Comparison of ENCODE assay signal across 23 cellular contexts in the genomic region with DNA sequence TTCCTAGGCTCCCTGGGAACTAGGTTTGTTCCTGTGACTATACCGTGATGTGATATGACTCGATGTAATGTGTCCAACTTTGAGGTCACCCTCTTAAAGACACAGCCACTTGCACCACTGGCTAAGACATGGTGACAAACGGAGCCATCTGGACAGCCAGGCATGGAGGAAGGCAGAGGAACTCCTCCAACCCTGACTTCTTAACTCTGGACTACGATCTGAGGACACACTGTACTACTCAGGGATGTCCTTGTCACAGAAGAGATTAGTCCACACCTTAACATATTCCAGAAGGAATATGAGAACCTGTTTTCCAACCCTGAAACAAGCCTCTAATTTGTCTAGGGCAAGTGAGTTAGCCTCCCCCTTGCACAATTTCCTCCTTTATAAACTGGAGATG. TPM values are rescaled to one million over a fixed set of nuclear protein-coding genes. Genes with fewer than 3 reads are reported as not detected.
DNase-seq lines count a peak whose midpoint lies in the region; ATAC-seq, FAIRE-seq and TF ChIP-seq lines count a peak whose summit lies in the region.
"Had no signal": no experiment of that assay in that cellular context is flagged by ENCODE, and none has a peak within 500 bp of the region (broad histone marks: within the 10 kb centered on the region; RNA-seq: fewer than 3 reads in every experiment).

No MANE protein-coding gene starts in this region.

- FAIRE-seq in D721Med (lab: Jason Lieb, UNC) = peak; percentile 16
- no peak for FAIRE-seq in H1 (lab: Jason Lieb, UNC)
- FAIRE-seq: GM19239, K562, RCC 7860 had no signal

- H3K9me3 ChIP-seq in Panc1 (ENCODE audit: control insufficient read depth, insufficient read depth, low read depth, low read length) (no peaks in the 10 kb centered on the region), H1 (ENCODE audit: insufficient read depth in 2 of 2, low read depth in 1 of 2, low read length in 1 of 2) (no peaks in the 10 kb centered on the region), psoas muscle (no peaks in the 10 kb centered on the region)
- H3K9me3 ChIP-seq: MG63, SJSA1 had no signal

- CTCF ChIA-PET in Panc1 (lab: Charles Lee) = no interaction called here
- CTCF ChIA-PET in H1 (lab: Charles Lee; ENCODE audit: partially characterized antibody) = interaction anchor here (1.3 kb wide), 1 partner anchor 31 kb away, joined by 3 read pairs; no protein-coding TSS in a partner anchor

- no peak overlapping the region for H4K91ac ChIP-seq in H1 (replicated peaks; ENCODE audit: insufficient read length, low read length)

- H2BK15ac ChIP-seq in H1 (ENCODE audit: low read length) = no peak overlapping the region

- no peaks in the 10 kb centered on the region for H4K20me1 ChIP-seq in H1 (replicated peaks in 1 of 2; ENCODE audit: control insufficient read depth in 1 of 2, insufficient read depth in 2 of 2, low read length in 2 of 2)

- H3K36me3 ChIP-seq in Panc1 (ENCODE audit: control insufficient read depth, insufficient read depth, low read length) (no peaks in the 10 kb centered on the region; the same call in 1 of the 2 replicates), H1 (ENCODE audit: control insufficient read depth in 2 of 4, insufficient read depth in 4 of 4, low read length in 3 of 4) (no peaks in the 10 kb centered on the region), psoas muscle (ENCODE audit: insufficient read depth in 1 of 2, low read depth in 1 of 2) (no peaks in the 10 kb centered on the region)
- H3K36me3 ChIP-seq: SJSA1 had no signal

- no peak for TF ChIP-seq EP300 in H1 (IDR thresholded peaks at IDR 0.05; ENCODE audit: borderline replicate concordance in 1 of 2, low read depth in 2 of 2, low read length in 2 of 2)

- H4K5ac ChIP-seq in H1 (ENCODE audit: insufficient read length, low read depth, low read length) = no peak overlapping the region

- H3K9ac ChIP-seq in H1 (replicated peaks in 1 of 4; ENCODE audit: extremely low read depth in 1 of 4, low read depth in 3 of 4, low read length in 3 of 4) = no peak overlapping the region

- H3K27ac ChIP-seq in Panc1 (ENCODE audit: low read length) (0 out of 2 replicates have a peak overlapping the region, but pooled peaks have one; percentile 51), H1 (ENCODE audit: low read depth, low read length) (no peak overlapping the region), psoas muscle (peak overlapping the region; percentile 23)
- H3K27ac ChIP-seq: SJSA1 had no signal

- ATAC-seq in Panc1 (no peak), psoas muscle (peak in 3 of 4 donors; percentile 62 to 75 (median 72))
- ATAC-seq: K562 had no signal

- POLR2A ChIA-PET in Panc1 (lab: Charles Lee) (no interaction called here), H1 (lab: Charles Lee; ENCODE audit: partially characterized antibody) (interaction anchor here (1.0 to 1.5 kb wide), 3 partner anchors 51 to 318 kb away, joined by 3 read pairs; partner anchors contain the start of gene EIF4E)

- TF ChIP-seq RAD21 in H1 (IDR thresholded peaks at IDR 0.05 in 1 of 2, conservative IDR thresholded peaks at IDR 0.05 in 1 of 2; ENCODE audit: low read depth in 2 of 2, low read length in 2 of 2) = no peak

- H3K4me2 ChIP-seq in H1 (ENCODE audit: insufficient read depth in 1 of 2, low read depth in 2 of 2, low read length in 2 of 2) = 0 out of 4 replicates have a peak overlapping the region, but pooled peaks of 1 of the 2 experiments have one; percentile 12

- H3K4me3 ChIP-seq in Panc1 (ENCODE audit: low read depth in 2 of 2, low read length in 2 of 2) = no peak overlapping the region
- H3K4me3 ChIP-seq in H1 (ENCODE audit: extremely low read depth in 1 of 4, insufficient read depth in 2 of 4, low read depth in 3 of 4, low read length in 4 of 4) = no peak overlapping the region
- H3K4me3 ChIP-seq in psoas muscle = no peak overlapping the region
- H3K4me3 ChIP-seq: K562, MG63, SJSA1 had no signal

- peaks cover 38% of the 10 kb centered on the region for H3K4me1 ChIP-seq in Panc1 (ENCODE audit: control insufficient read depth, insufficient read depth, low read length)
- H3K4me1 ChIP-seq in H1 (replicated peaks in 1 of 4; ENCODE audit: control insufficient read depth in 3 of 4, insufficient read depth in 4 of 4, low read length in 3 of 4) = peaks cover 12 to 24% (median 19%) of the 10 kb centered on the region in 4 experiments
- H3K4me1 ChIP-seq in psoas muscle = no peaks in the 10 kb centered on the region

- DNase-seq in D721Med (ENCODE audit: insufficient read length, low spot score) = no peak
- DNase-seq in Panc1 (ENCODE audit: low read depth, low spot score) = no peak
- no peak for DNase-seq in H1 (ENCODE audit: low read depth in 1 of 2, low spot score in 2 of 2)
- no peak for DNase-seq in psoas muscle
- no peak for DNase-seq in DMS114 treated with DMSO at 0.1 percent for 48 hours (lab: John Stamatoyannopoulos, UW; ENCODE audit: unreplicated experiment)
- DNase-seq in superior temporal gyrus (ENCODE audit: extremely low spot score) = no peak
- DNase-seq in hypothalamus (lab: John Stamatoyannopoulos, UW) = no peak
- no peak for DNase-seq in mesenteric fat pad (ENCODE audit: low spot score)
- DNase-seq: AML-193, C1 segment of cervical spinal cord, EL, H7, HFFc6, MG63, NCI-H1417, NCI-H2029, NCI-H2171, NCI-H345, NCI-H524 treated with DMSO at 0.1 percent for 48 hours had no signal

- H2BK5ac ChIP-seq in H1 (ENCODE audit: low read depth, low read length) = peak overlapping the region; percentile 46; the same call in 1 of the 2 replicates

- peak overlapping the region; percentile 87 for H2AK5ac ChIP-seq in H1 (ENCODE audit: low read depth, low read length)

- intact Hi-C loops in Panc1 (cut with micrococcal nuclease; ENCODE audit: unreplicated experiment) = no loop called here
- intact Hi-C loops in psoas muscle (cut with DNase I) = no loop called here

- H4K8ac ChIP-seq in H1 (ENCODE audit: extremely low read depth, insufficient read depth, low read length) = no peak overlapping the region

- no peak overlapping the region for H2BK120ac ChIP-seq in H1 (replicated peaks; ENCODE audit: low read depth, low read length)

- H3K27me3 ChIP-seq in Panc1 (ENCODE audit: control insufficient read depth, insufficient read depth, low read length) = no peaks in the 10 kb centered on the region
- no peaks in the 10 kb centered on the region for H3K27me3 ChIP-seq in H1 (replicated peaks in 1 of 4; ENCODE audit: control insufficient read depth in 3 of 4, extremely low read depth in 1 of 4, insufficient read depth in 3 of 4, low read length in 3 of 4)
- H3K27me3 ChIP-seq in psoas muscle (ENCODE audit: insufficient read depth in 3 of 3, low read length in 2 of 3) = no peaks in the 10 kb centered on the region
- H3K27me3 ChIP-seq: MG63, SJSA1 had no signal

- no TSS peak for BruUV-seq in Panc1 (replicated peaks; lab: Mats Ljungman, UMichigan)

- H3K23me2 ChIP-seq in H1 (ENCODE audit: low read depth, low read length) = no peaks in the 10 kb centered on the region

- H3K14ac ChIP-seq in H1 (ENCODE audit: insufficient read length) = no peak overlapping the region

- peak overlapping the region; percentile 62; the same call in 1 of the 2 replicates for H3K18ac ChIP-seq in H1 (ENCODE audit: extremely low read depth, low read length)

- H3K56ac ChIP-seq in H1 (replicated peaks; ENCODE audit: insufficient read length, low read depth, low read length) = no peak overlapping the region

- in situ Hi-C loops in Panc1 (cut with HindIII; ENCODE audit: low pct_unique_long_range_greater_than_20kb, low sequenced_read_pairs) = no loop called here

- H3K23ac ChIP-seq in H1 (ENCODE audit: insufficient read length) = no peak overlapping the region

- TF ChIP-seq POLR2A in H1 (IDR thresholded peaks at IDR 0.05; ENCODE audit: control extremely low read depth in 1 of 2, low read depth in 2 of 2, low read length in 2 of 2) = no peak

- WGBS in H1 (ENCODE audit: extremely low coverage in 1 of 2, insufficient coverage in 1 of 2, insufficient read length in 1 of 2, insufficient replicate concordance in 2 of 2, low coverage in 1 of 2, low lambda C conversion rate in 2 of 2, missing lambda C conversion rate in 1 of 2), 2 experiments = 92% methylated on average over 4 of the region's 4 CpGs; no CpG with 5 or more reads in 1 of the 2 experiments
- 35 to 60% (median 36%) methylated on average over 4 of the region's 4 CpGs for WGBS in psoas muscle, 3 donors

- peaks cover 0 to 40% of the 10 kb centered on the region in 2 experiments; a peak in 2 of 4 replicates for H3K79me2 ChIP-seq in H1 (ENCODE audit: control insufficient read depth in 1 of 2, insufficient read depth in 2 of 2, low read length in 2 of 2)

- peak overlapping the region; percentile 98 for H2BK12ac ChIP-seq in H1 (ENCODE audit: low read depth, low read length)

- TF ChIP-seq CTCF in D721Med (IDR thresholded peaks at IDR 0.05; ENCODE audit: insufficient read depth, missing control alignments) (no peak), Panc1 (IDR thresholded peaks at IDR 0.05) (no peak), H1 (IDR thresholded peaks at IDR 0.05; ENCODE audit: control extremely low read depth in 1 of 3, insufficient read depth in 1 of 3, low read depth in 1 of 3, low read length in 3 of 3) (no peak), psoas muscle (IDR thresholded peaks at IDR 0.05) (no peak)

- H3K4ac ChIP-seq in H1 (replicated peaks; ENCODE audit: insufficient read length, low read depth, low read length) = no peak overlapping the region

- no peak overlapping the region for H2AFZ ChIP-seq in H1 (ENCODE audit: low read length)

- H3K79me1 ChIP-seq in H1 (ENCODE audit: low read depth, low read length) = peaks cover 4% of the 10 kb centered on the region

- H2BK20ac ChIP-seq in H1 (ENCODE audit: low read length) = peak overlapping the region; percentile 24; the same call in 1 of the 2 replicates

TF ChIP-seq in H1, 55 proteins besides CTCF, POLR2A, EP300 and RAD21:
- TF ChIP-seq ASH2L (IDR thresholded peaks at IDR 0.05; ENCODE audit: low read length) = no peak

RNA-seq across cellular contexts. Expression of gene TSPAN5, which starts 47.5 kb away (rescaled TPM):
- total RNA-seq in Panc1 (2021; ENCODE audit: unreplicated experiment) (61.9 TPM), psoas muscle (1 to 10 TPM in 3 of 4 donors, under 1 TPM in 1; 0.63 to 5.0 (median 4.1) TPM), mesenteric fat pad (1.4 TPM)
- 45.8 TPM for polyA plus RNA-seq in Panc1 (2012; ENCODE audit: insufficient read length)
- total RNA-seq in H1 (2021; fragmentation: NEBNext Ultra II Directional; extraction: Animal tissue kit (Norgen Biotek cat#: 25700)) = 20.9 and 21.2 TPM in 2 replicates
- polyA plus RNA-seq in H1 (2011; rRNA removed) (13.1 and 17.6 TPM in 2 replicates), psoas muscle (1 to 10 TPM; 1.6 to 7.3 (median 1.7) TPM)
- polyA plus RNA-seq in H1 (2011; cell fraction: cytosol; rRNA removed) = 17.2 TPM
- polyA plus RNA-seq in H1 (2011; cell fraction: nucleus; rRNA removed) = 10.6 TPM
- 13.0 to 16.3 TPM (median 14.4 TPM) in 4 replicates for polyA plus RNA-seq in H1 (2012, experiment 1 of 2)
- polyA plus RNA-seq in H1 (2012, experiment 2 of 2) = 9.0 TPM
- 18.1 TPM for polyA plus RNA-seq in H1 (2013, experiment 1 of 2)
- polyA plus RNA-seq in H1 (2013, experiment 2 of 2) = 24.4 TPM
- 21.1 and 28.0 TPM in 2 replicates for polyA minus RNA-seq in H1 (2011; rRNA and poly(A)+ RNA removed)
- 12.2 TPM for polyA minus RNA-seq in H1 (2011; cell fraction: cytosol; rRNA and poly(A)+ RNA removed)
- polyA minus RNA-seq in H1 (2011; cell fraction: nucleus; rRNA and poly(A)+ RNA removed) = 16.1 TPM
